1 cellular context compared by ENCODE assay signal in the genomic region with DNA sequence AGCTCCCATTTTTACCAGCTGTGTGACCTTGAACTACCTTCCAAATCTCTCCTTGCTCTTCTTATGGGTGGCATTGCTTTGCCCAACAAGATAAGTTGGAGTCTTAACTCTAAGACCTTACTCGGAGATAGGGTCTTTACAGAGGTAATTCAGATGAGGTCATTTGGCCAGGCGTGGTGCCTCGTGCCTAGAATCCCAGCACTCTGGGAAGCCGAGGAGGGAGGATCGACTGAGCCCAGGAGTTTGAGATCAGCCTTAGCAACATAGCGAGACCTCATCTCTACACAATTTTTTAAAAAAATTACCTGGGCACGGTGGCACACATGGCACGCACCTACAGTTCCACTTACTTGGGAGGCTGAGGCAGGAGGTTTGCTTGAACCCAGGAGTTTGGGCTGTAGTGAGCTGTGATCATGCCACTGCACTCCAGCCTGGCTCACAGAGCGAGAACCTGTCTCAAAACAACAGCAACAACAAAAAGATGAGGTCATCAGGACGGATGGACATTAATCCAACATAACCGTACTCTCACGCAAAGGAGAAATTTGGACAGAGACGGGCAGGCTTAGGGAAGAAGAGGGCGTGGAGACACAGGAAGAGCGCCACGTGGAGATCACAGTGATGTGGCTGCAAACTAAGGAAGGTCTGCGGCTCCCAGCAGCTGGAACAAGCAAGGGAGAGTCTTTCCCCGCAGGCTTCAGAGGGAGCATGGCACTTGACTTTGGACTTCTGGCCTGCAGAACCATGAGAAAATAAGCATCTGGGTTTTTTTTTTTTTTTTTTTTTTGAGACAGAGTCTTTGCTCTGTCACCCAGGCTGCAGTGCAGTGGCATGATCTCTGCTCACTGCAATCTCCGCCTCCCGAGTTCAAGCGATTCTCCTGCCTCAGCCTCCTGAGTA.
TF ChIP-seq lines count a peak whose summit lies in the region.

No MANE protein-coding gene starts in this region.

TF ChIP-seq in HepG2, 621 proteins besides CTCF, POLR2A, EP300 and RAD21:
- TF ChIP-seq EZH2 (conservative IDR thresholded peaks at IDR 0.05; ENCODE audit: low read depth, low read length), result no peak
- peak; percentile 28; the same call in 1 of the 2 replicates for TF ChIP-seq MYC (CRISPR knock-in tag; IDR thresholded peaks at IDR 0.05; ENCODE audit: borderline replicate concordance)
- TF ChIP-seq, protein P1, sequence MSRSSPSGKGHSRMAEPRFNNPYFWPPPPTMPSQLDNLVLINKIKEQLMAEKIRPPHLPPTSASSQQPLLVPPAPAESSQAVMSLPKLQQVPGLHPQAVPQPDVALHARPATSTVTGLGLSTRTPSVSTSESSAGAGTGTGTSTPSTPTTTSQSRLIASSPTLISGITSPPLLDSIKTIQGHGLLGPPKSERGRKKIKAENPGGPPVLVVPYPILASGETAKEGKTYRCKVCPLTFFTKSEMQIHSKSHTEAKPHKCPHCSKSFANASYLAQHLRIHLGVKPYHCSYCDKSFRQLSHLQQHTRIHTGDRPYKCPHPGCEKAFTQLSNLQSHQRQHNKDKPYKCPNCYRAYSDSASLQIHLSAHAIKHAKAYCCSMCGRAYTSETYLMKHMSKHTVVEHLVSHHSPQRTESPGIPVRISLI (CRISPR knock-in tag; IDR thresholded peaks at IDR 0.05; ENCODE audit: borderline replicate concordance), result peak; percentile 70; the same call in 1 of the 2 replicates
- TF ChIP-seq MAX (IDR thresholded peaks at IDR 0.05), result 0 out of 2 replicates have a peak, but pooled peaks have one; percentile 27
- TF ChIP-seq, protein P2, sequence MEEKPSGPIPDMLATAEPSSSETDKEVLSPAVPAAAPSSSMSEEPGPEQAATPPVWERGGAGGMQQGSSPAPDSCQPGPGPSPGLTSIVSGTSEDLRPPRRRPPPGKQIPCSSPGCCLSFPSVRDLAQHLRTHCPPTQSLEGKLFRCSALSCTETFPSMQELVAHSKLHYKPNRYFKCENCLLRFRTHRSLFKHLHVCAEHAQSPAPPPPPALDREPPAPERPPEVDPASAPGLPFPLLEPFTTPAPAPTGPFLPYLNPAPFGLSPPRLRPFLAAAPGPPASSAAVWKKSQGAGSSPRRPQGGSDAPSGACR (CRISPR knock-in tag; IDR thresholded peaks at IDR 0.05), result no peak
- TF ChIP-seq PAXIP1 (CRISPR knock-in tag; conservative IDR thresholded peaks at IDR 0.05), result 0 out of 2 replicates have a peak, but pooled peaks have one; percentile 19
- no peak for TF ChIP-seq ZNF747 (CRISPR knock-in tag; IDR thresholded peaks at IDR 0.05; ENCODE audit: borderline replicate concordance)
- TF ChIP-seq ZNF276 (CRISPR knock-in tag; IDR thresholded peaks at IDR 0.05; ENCODE audit: low read depth), result no peak
- peak; percentile 88 for TF ChIP-seq ATF7 (IDR thresholded peaks at IDR 0.05)
- TF ChIP-seq ATF7 (CRISPR knock-in tag; IDR thresholded peaks at IDR 0.05), result no peak
